Comparison of ENCODE assay signal across 1 cellular context in genomic region chr1:231421971-231422797, GRCh38.
TF ChIP-seq lines count a peak whose summit lies in the region.

TSS of gene EGLN1 (minus strand) at chr1:231422287. CDS start at chr1:231421888, 399 bp downstream.

TF ChIP-seq in K562, 482 proteins besides CTCF, POLR2A, EP300 and RAD21 (continued from another document and continues in another):
- TF ChIP-seq ZFP36 (IDR thresholded peaks at IDR 0.05; ENCODE audit: low read depth, low read length, partially characterized antibody) (peak; percentile 59), E2F1 (CRISPR knock-in tag; IDR thresholded peaks at IDR 0.05) (0 out of 2 replicates have a peak, but pooled peaks have one; percentile 46), JUND (IDR thresholded peaks at IDR 0.05; ENCODE audit: borderline replicate concordance, low read depth, low read length) (peak; percentile 43), JUND (tag; IDR thresholded peaks at IDR 0.05; ENCODE audit: borderline replicate concordance, low read depth, low read length) (peak; percentile 61; the same call in 1 of the 3 replicates), DACH1 (IDR thresholded peaks at IDR 0.05; ENCODE audit: partially characterized antibody) (no peak), IRF1 (CRISPR knock-in tag; IDR thresholded peaks at IDR 0.05; ENCODE audit: borderline replicate concordance) (no peak), POLR3A (IDR thresholded peaks at IDR 0.05; ENCODE audit: borderline replicate concordance, extremely low read depth, insufficient read depth, insufficient read length) (no peak), POLR2AphosphoS5 (IDR thresholded peaks at IDR 0.05; ENCODE audit: control insufficient read depth, insufficient read depth, low read depth, low read length) (peak; percentile 51; the same call in 1 of the 2 replicates), ATF3 (IDR thresholded peaks at IDR 0.05) (no peak), ATF3 (CRISPR knock-in tag; conservative IDR thresholded peaks at IDR 0.05) (no peak; the same call in 1 of the 2 replicates), PCBP2 (IDR thresholded peaks at IDR 0.05; ENCODE audit: low read depth, low read length, poor library complexity, severe bottlenecking) (no peak), CTCFL (IDR thresholded peaks at IDR 0.05; ENCODE audit: borderline replicate concordance, insufficient read depth, low read depth, low read length, poor library complexity, severe bottlenecking) (no peak), POLR2H (tag; IDR thresholded peaks at IDR 0.05; ENCODE audit: low read depth) (peak; percentile 81), ZNF140 (CRISPR knock-in tag; IDR thresholded peaks at IDR 0.05) (no peak), RFX1 (IDR thresholded peaks at IDR 0.05) (no peak), ZNF165 (CRISPR knock-in tag; IDR thresholded peaks at IDR 0.05; ENCODE audit: borderline replicate concordance) (no peak), ZNF780A (CRISPR knock-in tag; IDR thresholded peaks at IDR 0.05) (no peak), ELF4 (CRISPR knock-in tag; IDR thresholded peaks at IDR 0.05) (no peak), KHSRP (IDR thresholded peaks at IDR 0.05) (no peak), GTF2E2 (tag; IDR thresholded peaks at IDR 0.05) (no peak), CREB1 (IDR thresholded peaks at IDR 0.05) (0 out of 2 replicates have a peak, but pooled peaks have one; percentile 9), CREB1 (CRISPR knock-in tag; IDR thresholded peaks at IDR 0.05) (peak; percentile 74), ETV1 (tag; conservative IDR thresholded peaks at IDR 0.05; ENCODE audit: low read depth) (no peak), SLC30A9 (CRISPR knock-in tag; IDR thresholded peaks at IDR 0.05) (no peak), ZNF124 (CRISPR knock-in tag; IDR thresholded peaks at IDR 0.05) (no peak), PHTF2 (CRISPR knock-in tag; IDR thresholded peaks at IDR 0.05) (no peak), PYGO2 (tag; IDR thresholded peaks at IDR 0.05) (no peak), NFE2L1 (tag; IDR thresholded peaks at IDR 0.05; ENCODE audit: borderline replicate concordance, low read depth) (no peak), EWSR1 (IDR thresholded peaks at IDR 0.05; ENCODE audit: borderline replicate concordance, low read depth, partially characterized antibody) (no peak), HDAC1 (IDR thresholded peaks at IDR 0.05) (peak in 1 of 2 experiments; percentile 70; a peak in 2 of 4 replicates), SRSF9 (IDR thresholded peaks at IDR 0.05; ENCODE audit: borderline replicate concordance, low read depth, low read length) (no peak), ZNF23 (CRISPR knock-in tag; IDR thresholded peaks at IDR 0.05) (no peak), GABPB2 (CRISPR knock-in tag; conservative IDR thresholded peaks at IDR 0.05) (no peak), CEBPG (CRISPR knock-in tag; IDR thresholded peaks at IDR 0.05) (no peak), CEBPG (tag; conservative IDR thresholded peaks at IDR 0.05 in 1 of 2, IDR thresholded peaks at IDR 0.05 in 1 of 2) (peak in 1 of 2 experiments; percentile 46; a peak in 1 of 4 replicates), FOXK2 (conservative IDR thresholded peaks at IDR 0.05 in 1 of 2, IDR thresholded peaks at IDR 0.05 in 1 of 2; ENCODE audit: low read depth in 2 of 2) (0 out of 4 replicates have a peak, but pooled peaks of 1 of the 2 experiments have one; percentile 9), FIP1L1 (IDR thresholded peaks at IDR 0.05; ENCODE audit: low read depth, low read length, poor library complexity, severe bottlenecking) (peak; percentile 6), U2AF2 (optimal IDR thresholded peaks at IDR 0.05; ENCODE audit: low read depth, low read length) (no peak), ZNF184 (CRISPR knock-in tag; IDR thresholded peaks at IDR 0.05) (no peak), ZNF589 (CRISPR knock-in tag; IDR thresholded peaks at IDR 0.05; ENCODE audit: low read depth) (peak; percentile 34; the same call in 1 of the 2 replicates), ZNF146 (CRISPR knock-in tag; IDR thresholded peaks at IDR 0.05; ENCODE audit: unreplicated experiment) (no peak), EP400 (IDR thresholded peaks at IDR 0.05) (peak; percentile 58; the same call in 1 of the 2 replicates), ZBED1 (IDR thresholded peaks at IDR 0.05) (peak; percentile 55; the same call in 1 of the 2 replicates), ZNF695 (CRISPR knock-in tag; IDR thresholded peaks at IDR 0.05) (no peak), ESRRA (IDR thresholded peaks at IDR 0.05; ENCODE audit: borderline replicate concordance, low read depth) (peak; percentile 85), RHOXF2B (CRISPR knock-in tag; conservative IDR thresholded peaks at IDR 0.05) (0 out of 2 replicates have a peak, but pooled peaks have one; percentile 39), RNF2 (IDR thresholded peaks at IDR 0.05) (peak; percentile 76; the same call in 1 of the 2 replicates), ZBTB7A (IDR thresholded peaks at IDR 0.05; ENCODE audit: borderline replicate concordance, control insufficient read depth, low read depth, low read length) (peak; percentile 79; the same call in 1 of the 2 replicates), ZNF3 (CRISPR knock-in tag; IDR thresholded peaks at IDR 0.05) (no peak), NCOA1 (IDR thresholded peaks at IDR 0.05; ENCODE audit: low read depth) (no peak), GTF2A2 (tag; IDR thresholded peaks at IDR 0.05) (no peak), ZC3H11A (IDR thresholded peaks at IDR 0.05; ENCODE audit: low read depth, low read length) (no peak), LCOR (CRISPR knock-in tag; IDR thresholded peaks at IDR 0.05) (peak; percentile 71; the same call in 1 of the 2 replicates)
- TF ChIP-seq, protein P1, sequence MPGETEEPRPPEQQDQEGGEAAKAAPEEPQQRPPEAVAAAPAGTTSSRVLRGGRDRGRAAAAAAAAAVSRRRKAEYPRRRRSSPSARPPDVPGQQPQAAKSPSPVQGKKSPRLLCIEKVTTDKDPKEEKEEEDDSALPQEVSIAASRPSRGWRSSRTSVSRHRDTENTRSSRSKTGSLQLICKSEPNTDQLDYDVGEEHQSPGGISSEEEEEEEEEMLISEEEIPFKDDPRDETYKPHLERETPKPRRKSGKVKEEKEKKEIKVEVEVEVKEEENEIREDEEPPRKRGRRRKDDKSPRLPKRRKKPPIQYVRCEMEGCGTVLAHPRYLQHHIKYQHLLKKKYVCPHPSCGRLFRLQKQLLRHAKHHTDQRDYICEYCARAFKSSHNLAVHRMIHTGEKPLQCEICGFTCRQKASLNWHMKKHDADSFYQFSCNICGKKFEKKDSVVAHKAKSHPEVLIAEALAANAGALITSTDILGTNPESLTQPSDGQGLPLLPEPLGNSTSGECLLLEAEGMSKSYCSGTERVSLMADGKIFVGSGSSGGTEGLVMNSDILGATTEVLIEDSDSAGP (CRISPR knock-in tag; IDR thresholded peaks at IDR 0.05) = no peak
- TF ChIP-seq, protein P2, sequence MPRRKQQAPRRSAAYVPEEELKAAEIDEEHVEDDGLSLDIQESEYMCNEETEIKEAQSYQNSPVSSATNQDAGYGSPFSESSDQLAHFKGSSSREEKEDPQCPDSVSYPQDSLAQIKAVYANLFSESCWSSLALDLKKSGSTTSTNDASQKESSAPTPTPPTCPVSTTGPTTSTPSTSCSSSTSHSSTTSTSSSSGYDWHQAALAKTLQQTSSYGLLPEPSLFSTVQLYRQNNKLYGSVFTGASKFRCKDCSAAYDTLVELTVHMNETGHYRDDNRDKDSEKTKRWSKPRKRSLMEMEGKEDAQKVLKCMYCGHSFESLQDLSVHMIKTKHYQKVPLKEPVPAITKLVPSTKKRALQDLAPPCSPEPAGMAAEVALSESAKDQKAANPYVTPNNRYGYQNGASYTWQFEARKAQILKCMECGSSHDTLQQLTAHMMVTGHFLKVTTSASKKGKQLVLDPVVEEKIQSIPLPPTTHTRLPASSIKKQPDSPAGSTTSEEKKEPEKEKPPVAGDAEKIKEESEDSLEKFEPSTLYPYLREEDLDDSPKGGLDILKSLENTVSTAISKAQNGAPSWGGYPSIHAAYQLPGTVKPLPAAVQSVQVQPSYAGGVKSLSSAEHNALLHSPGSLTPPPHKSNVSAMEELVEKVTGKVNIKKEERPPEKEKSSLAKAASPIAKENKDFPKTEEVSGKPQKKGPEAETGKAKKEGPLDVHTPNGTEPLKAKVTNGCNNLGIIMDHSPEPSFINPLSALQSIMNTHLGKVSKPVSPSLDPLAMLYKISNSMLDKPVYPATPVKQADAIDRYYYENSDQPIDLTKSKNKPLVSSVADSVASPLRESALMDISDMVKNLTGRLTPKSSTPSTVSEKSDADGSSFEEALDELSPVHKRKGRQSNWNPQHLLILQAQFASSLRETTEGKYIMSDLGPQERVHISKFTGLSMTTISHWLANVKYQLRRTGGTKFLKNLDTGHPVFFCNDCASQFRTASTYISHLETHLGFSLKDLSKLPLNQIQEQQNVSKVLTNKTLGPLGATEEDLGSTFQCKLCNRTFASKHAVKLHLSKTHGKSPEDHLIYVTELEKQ (CRISPR knock-in tag; IDR thresholded peaks at IDR 0.05) = no peak
- TF ChIP-seq, protein P3, sequence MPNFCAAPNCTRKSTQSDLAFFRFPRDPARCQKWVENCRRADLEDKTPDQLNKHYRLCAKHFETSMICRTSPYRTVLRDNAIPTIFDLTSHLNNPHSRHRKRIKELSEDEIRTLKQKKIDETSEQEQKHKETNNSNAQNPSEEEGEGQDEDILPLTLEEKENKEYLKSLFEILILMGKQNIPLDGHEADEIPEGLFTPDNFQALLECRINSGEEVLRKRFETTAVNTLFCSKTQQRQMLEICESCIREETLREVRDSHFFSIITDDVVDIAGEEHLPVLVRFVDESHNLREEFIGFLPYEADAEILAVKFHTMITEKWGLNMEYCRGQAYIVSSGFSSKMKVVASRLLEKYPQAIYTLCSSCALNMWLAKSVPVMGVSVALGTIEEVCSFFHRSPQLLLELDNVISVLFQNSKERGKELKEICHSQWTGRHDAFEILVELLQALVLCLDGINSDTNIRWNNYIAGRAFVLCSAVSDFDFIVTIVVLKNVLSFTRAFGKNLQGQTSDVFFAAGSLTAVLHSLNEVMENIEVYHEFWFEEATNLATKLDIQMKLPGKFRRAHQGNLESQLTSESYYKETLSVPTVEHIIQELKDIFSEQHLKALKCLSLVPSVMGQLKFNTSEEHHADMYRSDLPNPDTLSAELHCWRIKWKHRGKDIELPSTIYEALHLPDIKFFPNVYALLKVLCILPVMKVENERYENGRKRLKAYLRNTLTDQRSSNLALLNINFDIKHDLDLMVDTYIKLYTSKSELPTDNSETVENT (CRISPR knock-in tag; IDR thresholded peaks at IDR 0.05) = peak; percentile 74
- TF ChIP-seq, protein P4, sequence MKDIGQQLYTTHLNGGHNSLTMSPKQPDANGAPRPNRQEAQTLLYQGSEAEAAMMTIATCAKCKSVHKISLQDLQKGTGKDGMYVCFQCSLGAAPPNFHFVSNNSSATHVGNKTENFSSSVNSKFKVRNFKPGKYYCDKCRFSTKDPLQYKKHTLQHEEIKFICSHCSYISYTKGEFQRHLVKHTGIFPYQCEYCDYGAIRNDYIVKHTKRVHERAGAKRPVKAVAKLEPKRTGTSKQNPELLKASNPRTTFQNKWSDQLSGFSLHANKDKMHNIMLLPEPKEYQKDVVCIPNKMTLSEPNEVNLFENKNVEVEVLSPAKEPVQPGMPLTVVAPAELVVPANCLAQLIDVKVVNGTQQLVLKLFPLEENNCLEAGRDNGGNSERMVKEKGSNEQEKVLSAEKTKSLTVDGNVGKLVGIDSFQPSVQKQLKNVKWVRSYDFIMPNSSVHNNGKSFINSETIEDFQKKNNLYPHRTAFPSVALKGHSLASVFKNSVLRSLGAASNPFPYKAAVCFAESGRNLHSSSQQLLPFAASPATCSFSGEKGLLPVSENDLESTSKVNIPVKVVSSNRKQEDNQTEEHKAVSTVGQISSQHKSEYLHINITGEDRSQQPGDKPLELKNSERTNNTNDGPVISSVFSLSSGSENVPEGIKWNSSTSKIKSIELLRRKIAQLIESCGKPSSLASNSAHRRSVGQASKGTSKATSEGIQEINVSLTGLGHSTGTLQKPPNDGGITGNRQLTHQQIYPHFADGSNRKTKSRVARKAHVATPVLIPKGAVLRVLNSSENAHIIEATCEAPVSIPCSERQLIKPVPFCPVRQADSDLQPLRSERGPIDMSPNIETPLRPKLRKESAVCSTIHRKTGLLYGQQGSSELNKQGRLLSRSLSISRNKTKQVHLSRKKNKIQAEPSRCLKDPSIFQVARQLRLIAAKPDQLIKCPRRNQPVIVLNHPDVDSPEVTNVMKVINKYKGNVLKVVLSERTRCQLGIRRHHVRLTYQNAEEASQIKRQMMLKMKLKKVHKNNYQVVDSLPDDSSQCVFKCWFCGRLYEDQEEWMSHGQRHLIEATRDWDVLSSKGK (CRISPR knock-in tag; IDR thresholded peaks at IDR 0.05) = no peak
